Comparison of ENCODE assay signal across 8 cellular contexts in genomic region chr19:7534531-7534980, GRCh38. TPM values are rescaled to one million over a fixed set of nuclear protein-coding genes. Genes with fewer than 3 reads are reported as not detected.
DNase-seq lines count a peak whose midpoint lies in the region; ATAC-seq and TF ChIP-seq lines count a peak whose summit lies in the region.

No MANE protein-coding gene starts in this region.

- ATAC-seq in effector memory CD8-positive, alpha-beta T cell (replicated peaks) = peak; percentile 17
- ATAC-seq in lung (ENCODE audit: insufficient read depth, low FRiP score) (peak; percentile 17), GM18867 (IDR thresholded peaks at IDR 0.05; ENCODE audit: unreplicated experiment) (no peak)

- H3K27me3 ChIP-seq in Karpas-422 (ENCODE audit: low read length) (no peaks in the 10 kb centered on the region), lung (ENCODE audit: control insufficient read depth, insufficient read depth) (no peaks in the 10 kb centered on the region)

- H3K9ac ChIP-seq in Karpas-422 (ENCODE audit: low read length) = peak overlapping the region; percentile 80

- H3K4me1 ChIP-seq in Karpas-422 (ENCODE audit: low read length) (peaks cover 8% of the 10 kb centered on the region; the same call in 1 of the 2 replicates), lung (ENCODE audit: control insufficient read depth in 2 of 2, insufficient read depth in 2 of 2, low read length in 2 of 2) (peaks cover 0 to 14% of the 10 kb centered on the region in 2 donors)

- H4K20me1 ChIP-seq in Karpas-422 (ENCODE audit: insufficient read depth, low read depth, low read length) = no peaks in the 10 kb centered on the region

- peaks cover 14% of the 10 kb centered on the region for H3K36me3 Mint-ChIP-seq in effector memory CD8-positive, alpha-beta T cell (ENCODE audit: insufficient read depth)

- peaks cover 17 to 28% of the 10 kb centered on the region in 2 donors for H3K4me1 Mint-ChIP-seq in effector memory CD8-positive, alpha-beta T cell (ENCODE audit: low read depth in 2 of 2)

- H3K27me3 Mint-ChIP-seq in effector memory CD8-positive, alpha-beta T cell = no peaks in the 10 kb centered on the region

- H3K27ac ChIP-seq in Karpas-422 (ENCODE audit: low read length) (peak overlapping the region; percentile 64), lung (ENCODE audit: low read depth in 1 of 2, low read length in 1 of 2) (peak overlapping the region; percentile 74 to 90)

- H3K9me3 Mint-ChIP-seq in effector memory CD8-positive, alpha-beta T cell = no peaks in the 10 kb centered on the region

- peak overlapping the region; percentile 69 for H2AFZ ChIP-seq in Karpas-422 (ENCODE audit: low read length)

- H3K4me3 Mint-ChIP-seq in effector memory CD8-positive, alpha-beta T cell = peak overlapping the region; percentile 96

- H3K9me3 ChIP-seq in Karpas-422 (ENCODE audit: low read length) = no peaks in the 10 kb centered on the region
- H3K9me3 ChIP-seq in lung (ENCODE audit: control insufficient read depth in 2 of 2, insufficient read depth in 1 of 2, low read length in 1 of 2) = no peaks in the 10 kb centered on the region

- TF ChIP-seq CTCF in WI38 (IDR thresholded peaks at IDR 0.05; ENCODE audit: low read depth, low read length) (peak; percentile 39; the same call in 1 of the 2 replicates), lung (IDR thresholded peaks at IDR 0.05; ENCODE audit: control extremely low read depth, extremely low read depth) (no peak)

- peak overlapping the region; percentile 85 for H3K4me3 ChIP-seq in Karpas-422 (ENCODE audit: low read length)
- peak overlapping the region; percentile 81 for H3K4me3 ChIP-seq in WI38 (ENCODE audit: low read depth, low read length)
- peak overlapping the region; percentile 80 for H3K4me3 ChIP-seq in lung

- peak overlapping the region; percentile 95 for H3K27ac Mint-ChIP-seq in effector memory CD8-positive, alpha-beta T cell

- peak overlapping the region; percentile 97 for H3K4me2 ChIP-seq in Karpas-422 (ENCODE audit: low read depth, low read length, poor library complexity, severe bottlenecking)

- H3K36me3 ChIP-seq in Karpas-422 (ENCODE audit: insufficient read depth, low read length) (no peaks in the 10 kb centered on the region), lung (ENCODE audit: control insufficient read depth in 2 of 2, insufficient read depth in 2 of 2, low read length in 2 of 2) (peaks cover 0 to 18% of the 10 kb centered on the region in 2 donors)

- 1% methylated on average over 20 of the region's 20 CpGs for WGBS in lung, 2 donors

- peak in 2 of 3 experiments; percentile 23 to 25 for DNase-seq in activated CD8-positive, alpha-beta memory T cell treated with anti-CD3 and anti-CD28 coated beads for 48 hours (ENCODE audit: low read depth in 2 of 3, low spot score in 2 of 3)
- no peak for DNase-seq in activated CD8-positive, alpha-beta memory T cell treated with anti-CD3 and anti-CD28 coated beads, Interleukin-2, amount 50 U/mL, for 4 hours
- peak; percentile 81 for DNase-seq in Karpas-422
- DNase-seq in effector memory CD8-positive, alpha-beta T cell = peak in 1 of 3 experiments; percentile 19
- DNase-seq in lung (ENCODE audit: low spot score) = peak; percentile 55
- DNase-seq in stimulated activated CD8-positive, alpha-beta memory T cell treated with anti-CD3 and anti-CD28 coated beads, Interleukin-4, amount 100 ng/mL, for 24 hours (ENCODE audit: low read depth) = peak; percentile 15

- peaks cover 9% of the 10 kb centered on the region; the same call in 1 of the 2 replicates for H3K79me2 ChIP-seq in Karpas-422 (ENCODE audit: low read length)

- H3K9me2 ChIP-seq in Karpas-422 (replicated peaks; ENCODE audit: insufficient read depth, low read length) = no peaks in the 10 kb centered on the region

RNA-seq across cellular contexts. Expression of gene PNPLA6, which starts 1.0 kb away (rescaled TPM):
- total RNA-seq in Karpas-422 (2014; rRNA removed; shearing (Covaris generic); ENCODE audit: low replicate concordance) = 65.8 and 121 TPM in 2 replicates
- 100 to 1,000 TPM in 1 of 2 donors, 10 to 100 TPM in 1; 41.8 to 267 TPM for total RNA-seq in lung
- polyA plus RNA-seq in lung = 100 to 1,000 TPM in 1 of 2 donors, 10 to 100 TPM in 1; 89.9 to 154 TPM

RNA-seq across cellular contexts. Expression of gene MCOLN1, which starts 12.1 kb away (rescaled TPM):
- 1.9 and 3.9 TPM in 2 replicates for total RNA-seq in Karpas-422 (2014; rRNA removed; shearing (Covaris generic); ENCODE audit: low replicate concordance)
- total RNA-seq in lung = 10 to 100 TPM; 11.6 to 65.3 TPM
- 10 to 100 TPM; 54.4 to 68.1 TPM for polyA plus RNA-seq in lung

RNA-seq across cellular contexts. Expression of gene ZNF358, which starts 18.7 kb away (rescaled TPM):
- not detected in 2 replicates for total RNA-seq in Karpas-422 (2014; rRNA removed; shearing (Covaris generic); ENCODE audit: low replicate concordance)
- total RNA-seq in lung = 10 to 100 TPM; 25.2 to 44.1 TPM
- 10 to 100 TPM; 24.2 to 71.8 TPM for polyA plus RNA-seq in lung

RNA-seq across cellular contexts. Expression of gene PEX11G, which starts 45.7 kb away (rescaled TPM):
- total RNA-seq in Karpas-422 (2014; rRNA removed; shearing (Covaris generic); ENCODE audit: low replicate concordance) = 1.0 and 1.8 TPM in 2 replicates
- total RNA-seq in lung = 10 to 100 TPM in 1 of 2 donors, 1 to 10 TPM in 1; 4.1 to 10.3 TPM
- 10 to 100 TPM in 1 of 2 donors, 1 to 10 TPM in 1; 4.7 to 11.1 TPM for polyA plus RNA-seq in lung

Comparison
In these comparisons a context has a peak if more than half of its experiments do, and no peak if none do; other contexts are left out.
1. RNA of gene ZNF358, which starts 18.7 kb away (total RNA-seq): 25.2 to 44.1 TPM in lung; not detected in Karpas-422; every median in the first group is over 10 times any median in the second.
2. Peak in every context shown above with its lines, with median percentiles within 50 percentile points of each other: H3K4me3 ChIP-seq.